ENCODE assay signal across 27 cellular contexts in the genomic region with DNA sequence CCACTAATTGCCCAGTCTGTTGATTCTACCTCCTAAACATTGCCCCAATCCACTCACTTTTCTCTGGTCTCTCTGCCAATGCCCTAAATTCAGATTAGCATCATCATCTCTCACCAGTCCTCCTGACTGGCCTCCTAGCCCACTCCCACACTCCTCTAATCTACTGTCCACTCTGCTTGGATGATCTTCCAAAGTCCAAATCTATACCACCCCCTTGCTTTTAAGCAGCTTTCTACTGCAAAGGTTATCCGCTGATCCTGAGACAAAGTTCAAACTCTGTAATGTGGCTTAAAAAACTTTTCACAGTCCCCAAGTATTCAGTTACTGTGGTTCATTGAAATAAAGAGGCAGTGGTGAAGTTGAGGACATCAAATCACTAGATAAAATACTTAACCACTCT.
"Had no signal": no experiment of that assay in that cellular context is flagged by ENCODE, and none has a peak within 500 bp of the region (broad histone marks: within the 10 kb centered on the region; RNA-seq: fewer than 3 reads in every experiment).

No MANE protein-coding gene starts in this region.

- H3K9me3 ChIP-seq: ascending aorta, breast epithelium had no signal

- FAIRE-seq: colon, endometrium, endothelial cell of umbilical vein, frontal cortex had no signal

- H3K27me3 ChIP-seq: ascending aorta, breast epithelium had no signal

- H3K36me3 ChIP-seq: breast epithelium had no signal

- DNase-seq: activated CD4-positive, alpha-beta T cell treated with anti-CD3 and anti-CD28 coated beads for 36 hours; activated CD4-positive, alpha-beta T cell treated with anti-CD3 and anti-CD28 coated beads, Interleukin-2, amount 10 ng/mL, durations not matched to agents 7 days and 5 days; activated CD4-positive, alpha-beta T cell treated with anti-CD3 and anti-CD28 coated beads, Interleukin-2, amount 50 U/mL, for 4 hours; activated CD4-positive, CD25-positive, alpha-beta regulatory T cell; activated CD4-positive, CD25-positive, alpha-beta regulatory T cell treated with anti-CD3 and anti-CD28 coated beads, Interleukin-2, amount 50 U/mL, for 72 hours; activated CD8-positive, alpha-beta memory T cell treated with anti-CD3 and anti-CD28 coated beads, Interleukin-2, amount 10 ng/mL, durations not matched to agents 7 days and 5 days; activated CD8-positive, alpha-beta memory T cell treated with anti-CD3 and anti-CD28 coated beads, Interleukin-2, amount 50 U/mL, for 4 hours; activated CD8-positive, alpha-beta T cell treated with anti-CD3 and anti-CD28 coated beads, Interleukin-2, amount 10 ng/mL, durations not matched to agents 7 days and 5 days; activated gamma-delta T cell; activated naive CD4-positive, alpha-beta T cell; activated naive CD4-positive, alpha-beta T cell treated with anti-CD3 and anti-CD28 coated beads, Interleukin-2, amount 10 ng/mL, durations not matched to agents 7 days and 5 days; activated naive CD8-positive, alpha-beta T cell treated with anti-CD3 and anti-CD28 coated beads, Interleukin-2, amount 10 ng/mL, durations not matched to agents 7 days and 5 days; activated T-cell treated with anti-CD3 and anti-CD28 coated beads, Interleukin-2, amount 50 U/mL, for 1 hour; activated T-cell treated with anti-CD3 and anti-CD28 coated beads, Interleukin-2, amount 50 U/mL, for 48 hours; caudate nucleus; effector CD8-positive, alpha-beta T cell; foreskin fibroblast; head of caudate nucleus; T-helper 2 cell had no signal

- H3K27ac Mint-ChIP-seq: activated CD4-positive, alpha-beta T cell treated with anti-CD3 and anti-CD28 coated beads for 36 hours; activated CD4-positive, alpha-beta T cell treated with anti-CD3 and anti-CD28 coated beads, Interleukin-2, amount 10 ng/mL, durations not matched to agents 7 days and 5 days; activated CD8-positive, alpha-beta memory T cell treated with anti-CD3 and anti-CD28 coated beads, Interleukin-2, amount 10 ng/mL, durations not matched to agents 7 days and 5 days; activated CD8-positive, alpha-beta T cell treated with anti-CD3 and anti-CD28 coated beads, Interleukin-2, amount 10 ng/mL, durations not matched to agents 7 days and 5 days; activated naive CD4-positive, alpha-beta T cell treated with anti-CD3 and anti-CD28 coated beads, Interleukin-2, amount 10 ng/mL, durations not matched to agents 7 days and 5 days; activated naive CD4-positive, alpha-beta T cell treated with anti-CD3 and anti-CD28 coated beads, Interleukin-2, amount 50 U/mL, for 72 hours; activated naive CD8-positive, alpha-beta T cell treated with anti-CD3 and anti-CD28 coated beads, Interleukin-2, amount 10 ng/mL, durations not matched to agents 7 days and 5 days; brain had no signal

- H3K9me3 Mint-ChIP-seq: activated CD4-positive, alpha-beta T cell treated with anti-CD3 and anti-CD28 coated beads, Interleukin-2, amount 10 ng/mL, durations not matched to agents 7 days and 5 days; activated naive CD4-positive, alpha-beta T cell treated with anti-CD3 and anti-CD28 coated beads, Interleukin-2, amount 10 ng/mL, durations not matched to agents 7 days and 5 days; activated naive CD4-positive, alpha-beta T cell treated with anti-CD3 and anti-CD28 coated beads, Interleukin-2, amount 50 U/mL, for 72 hours; activated naive CD8-positive, alpha-beta T cell treated with anti-CD3 and anti-CD28 coated beads, Interleukin-2, amount 10 ng/mL, durations not matched to agents 7 days and 5 days; brain had no signal

- H3K27ac ChIP-seq: ascending aorta, breast epithelium had no signal

- H3K4me3 Mint-ChIP-seq: activated CD4-positive, alpha-beta T cell treated with anti-CD3 and anti-CD28 coated beads for 36 hours; activated CD4-positive, alpha-beta T cell treated with anti-CD3 and anti-CD28 coated beads, Interleukin-2, amount 10 ng/mL, durations not matched to agents 7 days and 5 days; activated CD8-positive, alpha-beta memory T cell treated with anti-CD3 and anti-CD28 coated beads, Interleukin-2, amount 10 ng/mL, durations not matched to agents 7 days and 5 days; activated CD8-positive, alpha-beta T cell treated with anti-CD3 and anti-CD28 coated beads, Interleukin-2, amount 10 ng/mL, durations not matched to agents 7 days and 5 days; activated naive CD4-positive, alpha-beta T cell treated with anti-CD3 and anti-CD28 coated beads, Interleukin-2, amount 10 ng/mL, durations not matched to agents 7 days and 5 days; activated naive CD8-positive, alpha-beta T cell treated with anti-CD3 and anti-CD28 coated beads, Interleukin-2, amount 10 ng/mL, durations not matched to agents 7 days and 5 days; brain had no signal

- H3K4me1 ChIP-seq: ascending aorta, breast epithelium had no signal

- H3K27me3 Mint-ChIP-seq: activated CD4-positive, alpha-beta T cell treated with anti-CD3 and anti-CD28 coated beads for 36 hours; activated CD4-positive, alpha-beta T cell treated with anti-CD3 and anti-CD28 coated beads, Interleukin-2, amount 10 ng/mL, durations not matched to agents 7 days and 5 days; activated CD8-positive, alpha-beta memory T cell treated with anti-CD3 and anti-CD28 coated beads, Interleukin-2, amount 10 ng/mL, durations not matched to agents 7 days and 5 days; activated naive CD4-positive, alpha-beta T cell treated with anti-CD3 and anti-CD28 coated beads, Interleukin-2, amount 10 ng/mL, durations not matched to agents 7 days and 5 days; activated naive CD8-positive, alpha-beta T cell treated with anti-CD3 and anti-CD28 coated beads, Interleukin-2, amount 10 ng/mL, durations not matched to agents 7 days and 5 days; brain had no signal

- H3K4me3 ChIP-seq: ascending aorta, breast epithelium had no signal

- H3K4me1 Mint-ChIP-seq: activated CD4-positive, alpha-beta T cell treated with anti-CD3 and anti-CD28 coated beads for 36 hours; activated CD4-positive, alpha-beta T cell treated with anti-CD3 and anti-CD28 coated beads, Interleukin-2, amount 10 ng/mL, durations not matched to agents 7 days and 5 days; activated CD8-positive, alpha-beta memory T cell treated with anti-CD3 and anti-CD28 coated beads, Interleukin-2, amount 10 ng/mL, durations not matched to agents 7 days and 5 days; activated naive CD4-positive, alpha-beta T cell treated with anti-CD3 and anti-CD28 coated beads, Interleukin-2, amount 10 ng/mL, durations not matched to agents 7 days and 5 days; activated naive CD8-positive, alpha-beta T cell treated with anti-CD3 and anti-CD28 coated beads, Interleukin-2, amount 10 ng/mL, durations not matched to agents 7 days and 5 days; brain had no signal
